13 cellular contexts compared by ENCODE assay signal in genomic region chr20:44407402-44408184, GRCh38. TPM values are rescaled to one million over a fixed set of nuclear protein-coding genes. Genes with fewer than 3 reads are reported as not detected.
A peak's percentile ranks its signal among the peaks of the same experiment; 100 is the strongest.
DNase-seq lines count a peak whose midpoint lies in the region; ATAC-seq and TF ChIP-seq lines count a peak whose summit lies in the region.
"Had no signal": no experiment of that assay in that cellular context is flagged by ENCODE, and none has a peak within 500 bp of the region (broad histone marks: within the 10 kb centered on the region; RNA-seq: fewer than 3 reads in every experiment).

No MANE protein-coding gene starts in this region.

- no peaks in the 10 kb centered on the region for H3K36me3 ChIP-seq in upper lobe of right lung
- H3K36me3 ChIP-seq: gastrocnemius medialis had no signal

- H3K27me3 ChIP-seq in upper lobe of right lung: peaks cover 6% of the 10 kb centered on the region

- H3K4me1 Mint-ChIP-seq in activated CD4-positive, alpha-beta T cell treated with anti-CD3 and anti-CD28 coated beads for 36 hours: no peaks in the 10 kb centered on the region
- H3K4me1 Mint-ChIP-seq: brain; stimulated activated memory B cell treated with anti-CD40 and anti-IgM and Interleukin-4, amounts not matched to agents 10 μg/mL and 1 μg/mL and 100 μg/mL, for 72 hours had no signal

- peak; percentile 8 for DNase-seq in activated CD4-positive, alpha-beta T cell treated with anti-CD3 and anti-CD28 coated beads for 36 hours
- DNase-seq in activated CD4-positive, alpha-beta T cell treated with anti-CD3 and anti-CD28 coated beads, Interleukin-2, amount 50 U/mL, for 48 hours: no peak
- DNase-seq in SW480 (ENCODE audit: low spot score) (peak; percentile 95), iris pigment epithelial cell (ENCODE audit: low read depth) (peak; percentile 74), upper lobe of right lung (no peak), activated T-cell treated with anti-CD3 and anti-CD28 coated beads for 4 hours (no peak), SW 1271 (lab: John Stamatoyannopoulos, UW) (no peak)
- DNase-seq: gastrocnemius medialis had no signal

- POLR2A ChIA-PET in activated CD4-positive, alpha-beta T cell treated with anti-CD3 and anti-CD28 coated beads for 36 hours (lab: Charles Lee): no interaction called here

- intact Hi-C loops in activated CD4-positive, alpha-beta T cell treated with anti-CD3 and anti-CD28 coated beads for 36 hours (cut with DNase I, micrococcal nuclease): no loop called here
- intact Hi-C loops in upper lobe of right lung (cut with DNase I): no loop called here

- CTCF ChIA-PET in activated CD4-positive, alpha-beta T cell treated with anti-CD3 and anti-CD28 coated beads for 36 hours (lab: Charles Lee): interaction anchor here (0.5 kb wide), 1 partner anchor 119 kb away, joined by 3 read pairs; no protein-coding TSS in a partner anchor

- H3K27ac ChIP-seq in upper lobe of right lung: no peak overlapping the region
- H3K27ac ChIP-seq: gastrocnemius medialis had no signal

- ATAC-seq in activated CD4-positive, alpha-beta T cell treated with anti-CD3 and anti-CD28 coated beads for 36 hours: no peak
- ATAC-seq in upper lobe of right lung: peak; percentile 48
- no peak for ATAC-seq in GM18520 (IDR thresholded peaks at IDR 0.05; ENCODE audit: unreplicated experiment)
- ATAC-seq: gastrocnemius medialis; stimulated activated memory B cell treated with anti-CD40 and anti-IgM and Interleukin-4, amounts not matched to agents 10 μg/mL and 1 μg/mL and 100 μg/mL, for 72 hours had no signal

- no peaks in the 10 kb centered on the region for H3K36me3 Mint-ChIP-seq in activated CD4-positive, alpha-beta T cell treated with anti-CD3 and anti-CD28 coated beads for 36 hours (ENCODE audit: low read depth)
- H3K36me3 Mint-ChIP-seq: brain; stimulated activated memory B cell treated with anti-CD40 and anti-IgM and Interleukin-4, amounts not matched to agents 10 μg/mL and 1 μg/mL and 100 μg/mL, for 72 hours had no signal

- H3K9me3 ChIP-seq in upper lobe of right lung: no peaks in the 10 kb centered on the region
- H3K9me3 ChIP-seq: gastrocnemius medialis had no signal

- no peak overlapping the region for H3K27ac Mint-ChIP-seq in activated CD4-positive, alpha-beta T cell treated with anti-CD3 and anti-CD28 coated beads for 36 hours
- H3K27ac Mint-ChIP-seq: stimulated activated memory B cell treated with anti-CD40 and anti-IgM and Interleukin-4, amounts not matched to agents 10 μg/mL and 1 μg/mL and 100 μg/mL, for 72 hours had no signal

- no peak for TF ChIP-seq CTCF in upper lobe of right lung (IDR thresholded peaks at IDR 0.05)

- no peak overlapping the region for H3K4me3 ChIP-seq in upper lobe of right lung
- H3K4me3 ChIP-seq: gastrocnemius medialis had no signal

- peaks cover 2% of the 10 kb centered on the region for H3K9me3 Mint-ChIP-seq in activated CD4-positive, alpha-beta T cell treated with anti-CD3 and anti-CD28 coated beads for 36 hours (ENCODE audit: low read depth)
- H3K9me3 Mint-ChIP-seq: brain; stimulated activated memory B cell treated with anti-CD40 and anti-IgM and Interleukin-4, amounts not matched to agents 10 μg/mL and 1 μg/mL and 100 μg/mL, for 72 hours had no signal

- no peak overlapping the region for H3K4me3 Mint-ChIP-seq in activated CD4-positive, alpha-beta T cell treated with anti-CD3 and anti-CD28 coated beads for 36 hours
- H3K4me3 Mint-ChIP-seq: brain; stimulated activated memory B cell treated with anti-CD40 and anti-IgM and Interleukin-4, amounts not matched to agents 10 μg/mL and 1 μg/mL and 100 μg/mL, for 72 hours had no signal

- peaks cover 4% of the 10 kb centered on the region for H3K27me3 Mint-ChIP-seq in activated CD4-positive, alpha-beta T cell treated with anti-CD3 and anti-CD28 coated beads for 36 hours

- H3K4me1 ChIP-seq in upper lobe of right lung: no peaks in the 10 kb centered on the region
- H3K4me1 ChIP-seq: gastrocnemius medialis had no signal

RNA-seq across cellular contexts. Expression of gene HNF4A, which starts 52.1 kb away (rescaled TPM):
- not detected for total RNA-seq in activated CD4-positive, alpha-beta T cell treated with anti-CD3 and anti-CD28 coated beads for 36 hours
- 0.20 TPM for total RNA-seq in upper lobe of right lung
- total RNA-seq: mononuclear cell; T-helper 1 cell treated with Interleukin-12 subunit alpha and Interleukin-12 subunit beta and Interleukin-4 antibody, amounts not matched to agents 30 ng/mL and 1 ng/mL, for 36 hours had no signal

Comparison
In these comparisons a context has a peak if more than half of its experiments do, and no peak if none do; other contexts are left out.
1. DNase-seq: peak in activated CD4-positive, alpha-beta T cell treated with anti-CD3 and anti-CD28 coated beads for 36 hours (single experiment), SW480 (single experiment) and iris pigment epithelial cell (single experiment); none in activated CD4-positive, alpha-beta T cell treated with anti-CD3 and anti-CD28 coated beads, Interleukin-2, amount 50 U/mL, for 48 hours (0 of 2), upper lobe of right lung (single experiment), activated T-cell treated with anti-CD3 and anti-CD28 coated beads for 4 hours (single experiment) and SW 1271 (0 of 2).